In the genomic region with DNA sequence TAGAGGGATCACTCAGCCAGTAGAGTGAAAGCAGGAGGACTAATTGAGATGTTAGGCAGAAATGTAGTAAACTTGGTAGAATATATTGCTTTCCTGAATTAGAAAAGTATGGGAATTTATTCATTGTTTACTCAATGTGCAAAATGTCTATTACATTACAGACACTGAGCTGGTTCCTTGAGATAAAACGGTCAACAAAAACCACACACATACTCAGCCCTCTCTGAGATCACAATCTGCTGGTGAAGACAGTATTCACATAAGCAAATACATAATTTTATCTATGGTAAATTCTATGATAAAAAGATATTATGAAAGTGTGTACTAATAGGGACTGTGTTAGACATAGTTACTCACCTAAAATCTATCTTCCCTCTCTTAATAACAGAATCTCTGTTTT, we compare ENCODE assay signal across 20 cellular contexts.
DNase-seq lines count a peak whose midpoint lies in the region; ATAC-seq, FAIRE-seq and TF ChIP-seq lines count a peak whose summit lies in the region.
"Had no signal": no experiment of that assay in that cellular context is flagged by ENCODE, and none has a peak within 500 bp of the region (broad histone marks: within the 10 kb centered on the region; RNA-seq: fewer than 3 reads in every experiment).

No MANE protein-coding gene starts in this region.

- in situ Hi-C loops in IMR-90 (cut with MboI; ENCODE audit: low sequenced_read_pairs) = no loop called here
- in situ Hi-C loops in gastrocnemius medialis (cut with MboI; ENCODE audit: low sequenced_read_pairs in 4 of 4) = no loop called here

- H3K36me3 Mint-ChIP-seq in astrocyte (ENCODE audit: low read depth, unreplicated experiment) = no peaks in the 10 kb centered on the region
- H3K36me3 Mint-ChIP-seq in natural killer cell treated with Interleukin-12 subunit alpha and Interleukin-12 subunit beta and Interleukin-15 and Interleukin-18, amount 100 ng/mL, for 72 hours = no peaks in the 10 kb centered on the region
- H3K36me3 Mint-ChIP-seq: CD8-positive, alpha-beta T cell; IgD-negative memory B cell had no signal

- no peaks in the 10 kb centered on the region for H3K27me3 Mint-ChIP-seq in astrocyte (ENCODE audit: low read depth, unreplicated experiment)
- H3K27me3 Mint-ChIP-seq in natural killer cell treated with Interleukin-12 subunit alpha and Interleukin-12 subunit beta and Interleukin-15 and Interleukin-18, amount 100 ng/mL, for 72 hours = no peaks in the 10 kb centered on the region
- H3K27me3 Mint-ChIP-seq: B cell, IgD-negative memory B cell had no signal

- no TSS peak for BruUV-seq in IMR-90 (replicated peaks; lab: Mats Ljungman, UMichigan)

- peak overlapping the region; percentile 67; the same call in 1 of the 2 replicates for H3K56ac ChIP-seq in IMR-90 (ENCODE audit: extremely low read depth, insufficient read depth, low read length)

- H2BK20ac ChIP-seq in IMR-90 (ENCODE audit: low read depth, low read length) = peak overlapping the region; percentile 81; the same call in 1 of the 2 replicates

- FAIRE-seq in astrocyte (lab: Jason Lieb, UNC) = peak; percentile 85
- FAIRE-seq: GM12878, GM19239, HTR-8/SVneo had no signal

- H4K20me1 ChIP-seq in IMR-90 (ENCODE audit: insufficient read depth, low read length) = no peaks in the 10 kb centered on the region
- H4K20me1 ChIP-seq in astrocyte (ENCODE audit: insufficient read depth, low read length) = no peaks in the 10 kb centered on the region
- H4K20me1 ChIP-seq: BLaER1 treated with 17β-estradiol and CSF1 and Interleukin-3, amounts not matched to agents 10 nM and 100 nM had no signal

- H2AFZ ChIP-seq in IMR-90 (replicated peaks; ENCODE audit: low read length, poor library complexity) (no peak overlapping the region), astrocyte (ENCODE audit: low read depth, low read length) (no peak overlapping the region)

- no peak overlapping the region for H3K4me2 ChIP-seq in IMR-90 (ENCODE audit: low read depth, low read length)
- no peak overlapping the region for H3K4me2 ChIP-seq in astrocyte (ENCODE audit: low read length)
- H3K4me2 ChIP-seq: BLaER1 treated with 17β-estradiol and CSF1 and Interleukin-3, amounts not matched to agents 10 nM and 100 nM had no signal

- no peak overlapping the region for H2AK9ac ChIP-seq in IMR-90 (replicated peaks; ENCODE audit: low read depth, low read length, poor library complexity)

- H3K4me1 ChIP-seq in IMR-90 (ENCODE audit: control insufficient read depth, insufficient read depth, low read length) (peaks cover 11% of the 10 kb centered on the region), astrocyte (ENCODE audit: insufficient read depth, low read length) (peaks cover 18% of the 10 kb centered on the region), gastrocnemius medialis (no peaks in the 10 kb centered on the region)
- H3K4me1 ChIP-seq: BLaER1 treated with 17β-estradiol and CSF1 and Interleukin-3, amounts not matched to agents 10 nM and 100 nM had no signal

- peak overlapping the region; percentile 48; the same call in 1 of the 2 replicates for H3K18ac ChIP-seq in IMR-90 (ENCODE audit: low read depth, low read length)

- peak overlapping the region; percentile 35; the same call in 1 of the 2 replicates for H4K5ac ChIP-seq in IMR-90 (ENCODE audit: low read depth, low read length)

- dilution Hi-C loops in IMR-90 (cut with HindIII; ENCODE audit: low sequenced_read_pairs, unreplicated experiment) = no loop called here

- H2AK5ac ChIP-seq in IMR-90 (ENCODE audit: low read depth, low read length) = no peak overlapping the region; the same call in 1 of the 2 replicates

- POLR2A ChIA-PET in IMR-90 (lab: Charles Lee; ENCODE audit: unreplicated experiment) = interaction anchor here (1.0 kb wide), 1 partner anchor 9 kb away, joined by 3 read pairs; no protein-coding TSS in a partner anchor

- intact Hi-C loops in IMR-90 (cut with micrococcal nuclease) (no loop called here), gastrocnemius medialis (cut with DNase I; ENCODE audit: low total_unique reads) (no loop called here)

- H3K79me1 ChIP-seq in IMR-90 (ENCODE audit: low read depth in 1 of 2, low read length in 2 of 2) = peaks cover 4 to 5% of the 10 kb centered on the region in 2 experiments; a peak in 1 of 4 replicates

- peaks cover 25% of the 10 kb centered on the region for H3K4me1 Mint-ChIP-seq in astrocyte (ENCODE audit: low read depth, unreplicated experiment)
- no peaks in the 10 kb centered on the region for H3K4me1 Mint-ChIP-seq in natural killer cell treated with Interleukin-12 subunit alpha and Interleukin-12 subunit beta and Interleukin-15 and Interleukin-18, amount 100 ng/mL, for 72 hours (ENCODE audit: low read depth in 2 of 2)
- H3K4me1 Mint-ChIP-seq: B cell, IgD-negative memory B cell had no signal

- DNase-seq in EH (ENCODE audit: low read depth) = peak; percentile 33
- no peak for DNase-seq in IMR-90
- DNase-seq in astrocyte (ENCODE audit: low read depth) = no peak
- peak; percentile 53 for DNase-seq in fibroblast of villous mesenchyme (ENCODE audit: low read depth)
- DNase-seq in natural killer cell treated with Interleukin-12 subunit alpha and Interleukin-12 subunit beta and Interleukin-15 and Interleukin-18, amount 100 ng/mL, for 72 hours (ENCODE audit: low spot score) = no peak
- no peak for DNase-seq in gastrocnemius medialis
- DNase-seq in activated CD4-positive, alpha-beta T cell treated with anti-CD3 and anti-CD28 coated beads, Interleukin-2, amount 50 U/mL, for 1 hour = no peak
- DNase-seq: 8988T; Calu3; CD8-positive, alpha-beta T cell; DMS79 treated with DMSO at 0.1 percent for 48 hours; EL; HCEC 1CT had no signal

- no peaks in the 10 kb centered on the region for H3K79me2 ChIP-seq in astrocyte (ENCODE audit: insufficient read depth, low read length)

- no peaks in the 10 kb centered on the region for H3K36me3 ChIP-seq in IMR-90 (ENCODE audit: control insufficient read depth, insufficient read depth, low read length)
- H3K36me3 ChIP-seq in astrocyte (ENCODE audit: insufficient read depth, low read length) = no peaks in the 10 kb centered on the region
- H3K36me3 ChIP-seq in gastrocnemius medialis = no peaks in the 10 kb centered on the region
- H3K36me3 ChIP-seq: BLaER1 treated with 17β-estradiol and CSF1 and Interleukin-3, amounts not matched to agents 10 nM and 100 nM had no signal

- H3K4me3 ChIP-seq in IMR-90 (ENCODE audit: insufficient read depth, low read depth, low read length) = no peak overlapping the region
- no peak overlapping the region for H3K4me3 ChIP-seq in astrocyte (ENCODE audit: insufficient read depth, low read depth, low read length)
- H3K4me3 ChIP-seq in fibroblast of villous mesenchyme (ENCODE audit: low read depth, low read length) = no peak overlapping the region
- no peak overlapping the region for H3K4me3 ChIP-seq in gastrocnemius medialis
- H3K4me3 ChIP-seq: BLaER1 treated with 17β-estradiol and CSF1 and Interleukin-3, amounts not matched to agents 10 nM and 100 nM; GM12878 had no signal

- H3K9me1 ChIP-seq in IMR-90 (ENCODE audit: insufficient read depth, low read length) = peaks cover 4% of the 10 kb centered on the region

- H2BK5ac ChIP-seq in IMR-90 (ENCODE audit: low read depth, low read length, poor library complexity, severe bottlenecking) = peak overlapping the region; percentile 99

- no peak overlapping the region for H3K4me3 Mint-ChIP-seq in astrocyte (ENCODE audit: unreplicated experiment)
- H3K4me3 Mint-ChIP-seq in natural killer cell treated with Interleukin-12 subunit alpha and Interleukin-12 subunit beta and Interleukin-15 and Interleukin-18, amount 100 ng/mL, for 72 hours = no peak overlapping the region
- H3K4me3 Mint-ChIP-seq: B cell; CD8-positive, alpha-beta T cell; IgD-negative memory B cell had no signal

- H3K27me3 ChIP-seq in IMR-90 (ENCODE audit: control insufficient read depth, insufficient read depth, low read length) = no peaks in the 10 kb centered on the region
- H3K27me3 ChIP-seq in astrocyte (ENCODE audit: insufficient read depth, low read length) = no peaks in the 10 kb centered on the region
- H3K27me3 ChIP-seq in gastrocnemius medialis = no peaks in the 10 kb centered on the region
- H3K27me3 ChIP-seq: BLaER1 treated with 17β-estradiol and CSF1 and Interleukin-3, amounts not matched to agents 10 nM and 100 nM had no signal

- no peak overlapping the region; the same call in 1 of the 2 replicates for H3K23ac ChIP-seq in IMR-90 (ENCODE audit: low read depth, low read length)

- CTCF ChIA-PET in IMR-90 (lab: Yijun Ruan, JAX) = interaction anchor here (0.7 kb wide), 1 partner anchor 64 kb away, joined by 3 read pairs; no protein-coding TSS in a partner anchor

- ATAC-seq in IMR-90 (ENCODE audit: low read depth) (no peak), gastrocnemius medialis (no peak), HG03135 (IDR thresholded peaks at IDR 0.05; ENCODE audit: unreplicated experiment) (no peak)
- ATAC-seq in natural killer cell treated with Interleukin-12 subunit alpha and Interleukin-12 subunit beta and Interleukin-15 and Interleukin-18, amount 100 ng/mL, for 72 hours = no peak
- ATAC-seq: CD8-positive, alpha-beta T cell; GM12878 had no signal

- H3K27ac ChIP-seq in IMR-90 (ENCODE audit: insufficient read depth, low read length) = no peak overlapping the region
- no peak overlapping the region for H3K27ac ChIP-seq in astrocyte (ENCODE audit: low read depth, low read length)
- H3K27ac ChIP-seq in gastrocnemius medialis = no peak overlapping the region
- H3K27ac ChIP-seq: BLaER1 treated with 17β-estradiol and CSF1 and Interleukin-3, amounts not matched to agents 10 nM and 100 nM had no signal

- H4K8ac ChIP-seq in IMR-90 (ENCODE audit: low read depth in 2 of 2, low read length in 2 of 2) = peak overlapping the region; percentile 91 to 98

- H3K27ac Mint-ChIP-seq in astrocyte (ENCODE audit: unreplicated experiment) = no peak overlapping the region
- H3K27ac Mint-ChIP-seq in natural killer cell treated with Interleukin-12 subunit alpha and Interleukin-12 subunit beta and Interleukin-15 and Interleukin-18, amount 100 ng/mL, for 72 hours = no peak overlapping the region
- H3K27ac Mint-ChIP-seq: B cell; CD8-positive, alpha-beta T cell; IgD-negative memory B cell had no signal

- H3K9me3 ChIP-seq in IMR-90 (ENCODE audit: control insufficient read depth, insufficient read depth, low read length) (no peaks in the 10 kb centered on the region), astrocyte (ENCODE audit: insufficient read depth, low read depth, low read length) (no peaks in the 10 kb centered on the region), gastrocnemius medialis (no peaks in the 10 kb centered on the region)
- H3K9me3 ChIP-seq: BLaER1 treated with 17β-estradiol and CSF1 and Interleukin-3, amounts not matched to agents 10 nM and 100 nM had no signal

- peak overlapping the region; percentile 98 for H2BK15ac ChIP-seq in IMR-90 (ENCODE audit: low read depth, low read length)

- TF ChIP-seq POLR2A in IMR-90 (IDR thresholded peaks at IDR 0.05; ENCODE audit: low read depth, low read length) (no peak), gastrocnemius medialis (IDR thresholded peaks at IDR 0.05) (no peak)

- H3K9ac ChIP-seq in IMR-90 (ENCODE audit: low read depth, low read length) (no peak overlapping the region), astrocyte (ENCODE audit: low read length) (no peak overlapping the region)
- H3K9ac ChIP-seq: BLaER1 treated with 17β-estradiol and CSF1 and Interleukin-3, amounts not matched to agents 10 nM and 100 nM had no signal

- peak overlapping the region; percentile 87 for H2BK120ac ChIP-seq in IMR-90 (ENCODE audit: low read depth, low read length)

- H4K91ac ChIP-seq in IMR-90 (ENCODE audit: insufficient read depth, low read depth, low read length) = peak overlapping the region; percentile 81

- H3K9me3 Mint-ChIP-seq in astrocyte (ENCODE audit: unreplicated experiment) = no peaks in the 10 kb centered on the region
- peaks cover 26% of the 10 kb centered on the region for H3K9me3 Mint-ChIP-seq in natural killer cell treated with Interleukin-12 subunit alpha and Interleukin-12 subunit beta and Interleukin-15 and Interleukin-18, amount 100 ng/mL, for 72 hours

- peak overlapping the region; percentile 62; the same call in 1 of the 2 replicates for H3K14ac ChIP-seq in IMR-90 (replicated peaks; ENCODE audit: low read depth, low read length)

- H3K4ac ChIP-seq in IMR-90 (ENCODE audit: low read depth, low read length) = peak overlapping the region; percentile 54; the same call in 1 of the 2 replicates

- WGBS in IMR-90 (ENCODE audit: extremely low coverage in 2 of 2, insufficient read length in 1 of 2), 2 experiments = no CpG with 5 or more reads among the region's 1 CpG

- TF ChIP-seq CTCF in IMR-90 (conservative IDR thresholded peaks at IDR 0.05; ENCODE audit: low read depth, low read length) (no peak), astrocyte (IDR thresholded peaks at IDR 0.05; ENCODE audit: insufficient read depth, low read depth, low read length) (no peak), fibroblast of villous mesenchyme (IDR thresholded peaks at IDR 0.05; ENCODE audit: insufficient read depth, low read depth, low read length) (no peak), gastrocnemius medialis (IDR thresholded peaks at IDR 0.05 in 4 of 5, conservative IDR thresholded peaks at IDR 0.05 in 1 of 5) (no peak)

- TF ChIP-seq RAD21 in IMR-90 (IDR thresholded peaks at IDR 0.05; ENCODE audit: low read length) = no peak

Comparison
In these comparisons a context has a peak if more than half of its experiments do, and no peak if none do; other contexts are left out.
1. DNase-seq: peak in EH (single experiment) and fibroblast of villous mesenchyme (single experiment); none in IMR-90 (single experiment), astrocyte (single experiment), natural killer cell treated with Interleukin-12 subunit alpha and Interleukin-12 subunit beta and Interleukin-15 and Interleukin-18, amount 100 ng/mL, for 72 hours (single experiment), gastrocnemius medialis (0 of 2) and activated CD4-positive, alpha-beta T cell treated with anti-CD3 and anti-CD28 coated beads, Interleukin-2, amount 50 U/mL, for 1 hour (single experiment).